ENCODE assay signal across 6 cellular contexts in genomic region chr19:40658031-40658430, GRCh38.
"Had no signal": no experiment of that assay in that cellular context is flagged by ENCODE, and none has a peak within 500 bp of the region (broad histone marks: within the 10 kb centered on the region; RNA-seq: fewer than 3 reads in every experiment).

No MANE protein-coding gene starts in this region.

- H3K4me3 Mint-ChIP-seq: IgD-negative memory B cell had no signal

- ATAC-seq: HepG2, K562 had no signal

- H3K27me3 Mint-ChIP-seq: IgD-negative memory B cell had no signal

- DNase-seq: IMR-90 had no signal

- H3K4me3 ChIP-seq: K562 had no signal

- H3K27ac Mint-ChIP-seq: IgD-negative memory B cell had no signal

- H3K9me3 Mint-ChIP-seq: IgD-negative memory B cell had no signal

- FAIRE-seq: HepG2, HTR-8/SVneo, K562 had no signal

- H3K27ac ChIP-seq: HL-60 had no signal
